19 cellular contexts compared by ENCODE assay signal in genomic region chr5:177147239-177147638, GRCh38. TPM values are rescaled to one million over a fixed set of nuclear protein-coding genes. Genes with fewer than 3 reads are reported as not detected.
DNase-seq lines count a peak whose midpoint lies in the region; ATAC-seq, FAIRE-seq and TF ChIP-seq lines count a peak whose summit lies in the region.
"Had no signal": no experiment of that assay in that cellular context is flagged by ENCODE, and none has a peak within 500 bp of the region (broad histone marks: within the 10 kb centered on the region; RNA-seq: fewer than 3 reads in every experiment).

No MANE protein-coding gene starts in this region.

- no peaks in the 10 kb centered on the region for H3K27me3 Mint-ChIP-seq in progenitor cell of endocrine pancreas
- H3K27me3 Mint-ChIP-seq: activated CD4-positive, alpha-beta T cell treated with anti-CD3 and anti-CD28 coated beads, Interleukin-2, amount 10 ng/mL, durations not matched to agents 7 days and 5 days; activated naive CD4-positive, alpha-beta T cell treated with anti-CD3 and anti-CD28 coated beads, Interleukin-2, amount 10 ng/mL, durations not matched to agents 7 days and 5 days; brain; naive thymus-derived CD4-positive, alpha-beta T cell had no signal

- dilution Hi-C loops in endothelial cell of umbilical vein (cut with MboI; ENCODE audit: extremely low pct_ligation_motif_present, low sequenced_read_pairs): no loop called here

- intact Hi-C loops in PC-3 (cut with micrococcal nuclease) (no loop called here), endothelial cell of umbilical vein (cut with micrococcal nuclease) (no loop called here)

- H3K4me3 ChIP-seq in PC-3 (ENCODE audit: low read length) (no peak overlapping the region), endothelial cell of umbilical vein (replicated peaks in 1 of 3; ENCODE audit: insufficient read depth in 1 of 3, low read depth in 1 of 3, low read length in 3 of 3) (no peak overlapping the region), upper lobe of left lung (no peak overlapping the region)
- H3K4me3 ChIP-seq: heart left ventricle, testis had no signal

- no peak overlapping the region for H3K9ac ChIP-seq in PC-3 (ENCODE audit: low read length)
- no peak overlapping the region for H3K9ac ChIP-seq in endothelial cell of umbilical vein (replicated peaks; ENCODE audit: extremely low read depth, insufficient read depth, low read length)

- ATAC-seq in PC-3 (peak; percentile 75), GM21717 (IDR thresholded peaks at IDR 0.05; ENCODE audit: unreplicated experiment) (no peak), upper lobe of left lung (ENCODE audit: low FRiP score in 2 of 2) (no peak)
- ATAC-seq: heart left ventricle; naive thymus-derived CD4-positive, alpha-beta T cell had no signal

- H3K27me3 ChIP-seq in PC-3 (ENCODE audit: low read length) (no peaks in the 10 kb centered on the region), endothelial cell of umbilical vein (ENCODE audit: control insufficient read depth in 2 of 2, insufficient read depth in 2 of 2, low read length in 2 of 2) (no peaks in the 10 kb centered on the region), upper lobe of left lung (no peaks in the 10 kb centered on the region)
- H3K27me3 ChIP-seq: heart left ventricle, testis had no signal

- H3K4me1 ChIP-seq in PC-3 (ENCODE audit: insufficient read depth, low read length) (peaks cover 6% of the 10 kb centered on the region; the same call in 1 of the 2 replicates), endothelial cell of umbilical vein (ENCODE audit: control insufficient read depth, extremely low read depth, insufficient read depth, low read length) (no peaks in the 10 kb centered on the region), upper lobe of left lung (peaks cover 0 to 6% (median 1%) of the 10 kb centered on the region in 4 donors)

- peak; percentile 36 for DNase-seq in GM03348 (ENCODE audit: low spot score)
- peak; percentile 44 for DNase-seq in PC-3
- no peak for DNase-seq in endothelial cell of umbilical vein (ENCODE audit: low read depth, low spot score)
- no peak for DNase-seq in progenitor cell of endocrine pancreas (ENCODE audit: low spot score, unreplicated experiment)
- no peak for DNase-seq in activated CD4-positive, CD25-positive, alpha-beta regulatory T cell (lab: John Stamatoyannopoulos, UW)
- no peak for DNase-seq in upper lobe of left lung
- DNase-seq: activated CD4-positive, alpha-beta T cell treated with anti-CD3 and anti-CD28 coated beads, Interleukin-2, amount 10 ng/mL, durations not matched to agents 7 days and 5 days; activated naive CD4-positive, alpha-beta T cell treated with anti-CD3 and anti-CD28 coated beads, Interleukin-2, amount 10 ng/mL, durations not matched to agents 7 days and 5 days; dermis blood vessel endothelial cell; heart left ventricle; mammary epithelial cell; naive thymus-derived CD4-positive, alpha-beta T cell; NCI-H187; NCI-H510A treated with DMSO at 0.1 percent for 48 hours; T1000; testis had no signal

- no peaks in the 10 kb centered on the region for H3F3A ChIP-seq in PC-3 (ENCODE audit: low read length, unreplicated experiment)

- H3K79me2 ChIP-seq in PC-3 (ENCODE audit: low read length) (peaks cover 67% of the 10 kb centered on the region), endothelial cell of umbilical vein (ENCODE audit: control insufficient read depth, insufficient read depth, low read length) (peaks cover 66% of the 10 kb centered on the region)

- H3K4me1 Mint-ChIP-seq in progenitor cell of endocrine pancreas (ENCODE audit: low read depth): peaks cover under 1% of the 10 kb centered on the region

- no TSS peak for BruUV-seq in PC-3 (replicated peaks; lab: Mats Ljungman, UMichigan)
- no TSS peak for BruUV-seq in endothelial cell of umbilical vein (replicated peaks; lab: Mats Ljungman, UMichigan)

- no peak for TF ChIP-seq EP300 in upper lobe of left lung (IDR thresholded peaks at IDR 0.05)

- WGBS in upper lobe of left lung, 2 donors: 94 to 96% methylated on average over 5 of the region's 5 CpGs

- H3K4me3 Mint-ChIP-seq in progenitor cell of endocrine pancreas (ENCODE audit: low read depth): no peak overlapping the region
- H3K4me3 Mint-ChIP-seq: activated CD4-positive, alpha-beta T cell treated with anti-CD3 and anti-CD28 coated beads, Interleukin-2, amount 10 ng/mL, durations not matched to agents 7 days and 5 days; activated naive CD4-positive, alpha-beta T cell treated with anti-CD3 and anti-CD28 coated beads, Interleukin-2, amount 10 ng/mL, durations not matched to agents 7 days and 5 days; brain; naive thymus-derived CD4-positive, alpha-beta T cell had no signal

- no peaks in the 10 kb centered on the region for H3K9me3 ChIP-seq in PC-3 (ENCODE audit: low read length)
- no peaks in the 10 kb centered on the region for H3K9me3 ChIP-seq in endothelial cell of umbilical vein (replicated peaks; ENCODE audit: control insufficient read depth, insufficient read depth, low read length)
- H3K9me3 ChIP-seq in upper lobe of left lung: no peaks in the 10 kb centered on the region
- H3K9me3 ChIP-seq: heart left ventricle, testis had no signal

- H3K27ac Mint-ChIP-seq in progenitor cell of endocrine pancreas: peak overlapping the region; percentile 73
- H3K27ac Mint-ChIP-seq: activated CD4-positive, alpha-beta T cell treated with anti-CD3 and anti-CD28 coated beads, Interleukin-2, amount 10 ng/mL, durations not matched to agents 7 days and 5 days; activated naive CD4-positive, alpha-beta T cell treated with anti-CD3 and anti-CD28 coated beads, Interleukin-2, amount 10 ng/mL, durations not matched to agents 7 days and 5 days had no signal

- CTCF ChIA-PET in PC-3 (lab: Charles Lee): no interaction called here
- CTCF ChIA-PET in endothelial cell of umbilical vein (lab: Charles Lee): no interaction called here

- no peaks in the 10 kb centered on the region for H3K9me1 ChIP-seq in endothelial cell of umbilical vein (replicated peaks; ENCODE audit: control insufficient read depth, extremely low read depth, insufficient read depth, low read length)

- TF ChIP-seq CTCF in PC-3 (conservative IDR thresholded peaks at IDR 0.05; ENCODE audit: low read depth, low read length): no peak
- TF ChIP-seq CTCF in endothelial cell of umbilical vein (IDR thresholded peaks at IDR 0.05; ENCODE audit: extremely low read depth in 1 of 2, insufficient read depth in 1 of 2, low read depth in 1 of 2, low read length in 2 of 2): no peak
- no peak for TF ChIP-seq CTCF in progenitor cell of endocrine pancreas (IDR thresholded peaks at IDR 0.05; ENCODE audit: unreplicated experiment)
- TF ChIP-seq CTCF in upper lobe of left lung (IDR thresholded peaks at IDR 0.05): no peak

- H3K4me2 ChIP-seq in PC-3 (ENCODE audit: low read length) (no peak overlapping the region), endothelial cell of umbilical vein (ENCODE audit: insufficient read depth, low read length) (no peak overlapping the region)

- H2AFZ ChIP-seq in PC-3 (ENCODE audit: low read length) (no peak overlapping the region), endothelial cell of umbilical vein (ENCODE audit: low read depth, low read length) (no peak overlapping the region)

- peaks cover 15% of the 10 kb centered on the region for H3K36me3 Mint-ChIP-seq in progenitor cell of endocrine pancreas (ENCODE audit: insufficient read depth)

- no peak for TF ChIP-seq POLR2A in endothelial cell of umbilical vein (IDR thresholded peaks at IDR 0.05; ENCODE audit: low read depth, low read length)
- TF ChIP-seq POLR2A in upper lobe of left lung (IDR thresholded peaks at IDR 0.05): no peak

- H3K36me3 ChIP-seq in PC-3 (ENCODE audit: low read depth, low read length) (peaks cover 39% of the 10 kb centered on the region), endothelial cell of umbilical vein (ENCODE audit: control insufficient read depth in 2 of 2, extremely low read depth in 1 of 2, insufficient read depth in 2 of 2, low read length in 2 of 2) (peaks cover 10 to 15% of the 10 kb centered on the region in 2 experiments), upper lobe of left lung (peaks cover 8 to 73% (median 29%) of the 10 kb centered on the region in 4 donors)

- FAIRE-seq in endothelial cell of umbilical vein (lab: Jason Lieb, UNC): peak; percentile 35
- FAIRE-seq: H1 had no signal

- H3K27ac ChIP-seq in PC-3 (ENCODE audit: low read length): no peak overlapping the region
- H3K27ac ChIP-seq in endothelial cell of umbilical vein (ENCODE audit: insufficient read depth, low read depth, low read length): no peak overlapping the region
- no peak overlapping the region for H3K27ac ChIP-seq in upper lobe of left lung
- H3K27ac ChIP-seq: heart left ventricle, testis had no signal

- no peaks in the 10 kb centered on the region for H3K9me2 ChIP-seq in PC-3 (replicated peaks; ENCODE audit: low read length)

- H4K20me1 ChIP-seq in PC-3 (ENCODE audit: low read length): no peaks in the 10 kb centered on the region
- H4K20me1 ChIP-seq in endothelial cell of umbilical vein (replicated peaks; ENCODE audit: control insufficient read depth, extremely low read depth, insufficient read depth, low read length): no peaks in the 10 kb centered on the region

- POLR2A ChIA-PET in PC-3 (lab: Charles Lee; ENCODE audit: unreplicated experiment) (no interaction called here), endothelial cell of umbilical vein (lab: Charles Lee) (no interaction called here)

- no peaks in the 10 kb centered on the region for H3K9me3 Mint-ChIP-seq in progenitor cell of endocrine pancreas (ENCODE audit: low read depth)
- H3K9me3 Mint-ChIP-seq: activated CD4-positive, alpha-beta T cell treated with anti-CD3 and anti-CD28 coated beads, Interleukin-2, amount 10 ng/mL, durations not matched to agents 7 days and 5 days; activated naive CD4-positive, alpha-beta T cell treated with anti-CD3 and anti-CD28 coated beads, Interleukin-2, amount 10 ng/mL, durations not matched to agents 7 days and 5 days; brain; naive thymus-derived CD4-positive, alpha-beta T cell had no signal

TF ChIP-seq in endothelial cell of umbilical vein, 7 proteins besides CTCF, POLR2A, EP300 and RAD21 (continues in another document):
- TF ChIP-seq GATA2 (IDR thresholded peaks at IDR 0.05; ENCODE audit: insufficient read depth, insufficient read length, low read depth, low read length) (no peak), POLR2AphosphoS5 (IDR thresholded peaks at IDR 0.05; ENCODE audit: insufficient read depth, low read depth, low read length) (no peak), JUN (IDR thresholded peaks at IDR 0.05; ENCODE audit: borderline replicate concordance, insufficient read depth, insufficient read length, low read depth) (peak; percentile 26)

RNA-seq across cellular contexts. Expression of gene NSD1, which starts 13.7 kb away (rescaled TPM):
- total RNA-seq in PC-3 (2014; rRNA removed) (48.9 and 70.5 TPM in 2 replicates), endothelial cell of umbilical vein (76.1 and 90.4 TPM in 2 replicates), progenitor cell of endocrine pancreas (168 and 178 TPM in 2 replicates), upper lobe of left lung (10 to 100 TPM; 33.0 to 69.1 (median 55.7) TPM)
- polyA plus RNA-seq in endothelial cell of umbilical vein: 12.4 and 14.4 TPM in 2 replicates
- polyA plus RNA-seq in endothelial cell of umbilical vein (2011; cell fraction: cytosol; rRNA removed): 16.4 and 16.5 TPM in 2 replicates
- polyA plus RNA-seq in endothelial cell of umbilical vein (2011; cell fraction: nucleus; rRNA removed): 41.0 and 44.1 TPM in 2 replicates
- polyA plus RNA-seq in endothelial cell of umbilical vein (2012): 23.8 and 31.7 TPM in 2 replicates
- polyA minus RNA-seq in endothelial cell of umbilical vein: 82.9 and 87.3 TPM in 2 replicates
- 31.2 TPM for polyA minus RNA-seq in endothelial cell of umbilical vein (2011; cell fraction: cytosol; rRNA and poly(A)+ RNA removed)
- 116 and 130 TPM in 2 replicates for polyA minus RNA-seq in endothelial cell of umbilical vein (2011; cell fraction: nucleus; rRNA and poly(A)+ RNA removed)

Comparison
In these comparisons a context has a peak if more than half of its experiments do, and no peak if none do; other contexts are left out.
1. DNase-seq: peak in GM03348 (single experiment) and PC-3 (single experiment); none in endothelial cell of umbilical vein (single experiment), progenitor cell of endocrine pancreas (single experiment), activated CD4-positive, CD25-positive, alpha-beta regulatory T cell (0 of 4) and upper lobe of left lung (0 of 2).